Comparison of ENCODE assay signal across 9 cellular contexts in genomic region chr6:5695260-5696245, GRCh38.
DNase-seq lines count a peak whose midpoint lies in the region; TF ChIP-seq lines count a peak whose summit lies in the region.
"Had no signal": no experiment of that assay in that cellular context is flagged by ENCODE, and none has a peak within 500 bp of the region (broad histone marks: within the 10 kb centered on the region; RNA-seq: fewer than 3 reads in every experiment).

No MANE protein-coding gene starts in this region.

- H3K36me3 Mint-ChIP-seq in MCF 10A (ENCODE audit: insufficient read depth, unreplicated experiment): no peaks in the 10 kb centered on the region

- TF ChIP-seq CTCF in MCF 10A (IDR thresholded peaks at IDR 0.05; ENCODE audit: unreplicated experiment) (no peak), breast epithelium (IDR thresholded peaks at IDR 0.05) (no peak), VCaP (conservative IDR thresholded peaks at IDR 0.05) (no peak), transverse colon (IDR thresholded peaks at IDR 0.05) (no peak)

- no peak overlapping the region for H3K27ac Mint-ChIP-seq in MCF 10A (ENCODE audit: low read depth, unreplicated experiment)

- peak; percentile 36 for DNase-seq in MCF 10A (ENCODE audit: unreplicated experiment)
- DNase-seq in breast epithelium (ENCODE audit: low spot score in 2 of 2): no peak
- peak; percentile 75 for DNase-seq in glomerular visceral epithelial cell (ENCODE audit: extremely low spot score)
- DNase-seq in transverse colon: peak; percentile 19
- DNase-seq in mucosa of gallbladder (ENCODE audit: low spot score): no peak
- DNase-seq in activated T-cell treated with anti-CD3 and anti-CD28 coated beads, Interleukin-2, amount 50 U/mL, for 48 hours: no peak
- no peak for DNase-seq in NCI-H1694 treated with DMSO at 0.1 percent for 48 hours (lab: John Stamatoyannopoulos, UW)
- DNase-seq: NCI-H446 had no signal

- no peaks in the 10 kb centered on the region for H3K36me3 ChIP-seq in breast epithelium
- H3K36me3 ChIP-seq in transverse colon: no peaks in the 10 kb centered on the region

- intact Hi-C loops in MCF 10A (cut with micrococcal nuclease): no loop called here
- intact Hi-C loops in breast epithelium (cut with DNase I; ENCODE audit: low total_unique reads): no loop called here
- intact Hi-C loops in transverse colon (cut with DNase I; ENCODE audit: low total_unique reads): no loop called here

- H3K27me3 Mint-ChIP-seq in MCF 10A (ENCODE audit: insufficient read depth, unreplicated experiment): no peaks in the 10 kb centered on the region

- H3K4me3 Mint-ChIP-seq in MCF 10A (ENCODE audit: unreplicated experiment): no peak overlapping the region

- H3K9me3 Mint-ChIP-seq in MCF 10A (ENCODE audit: unreplicated experiment): peaks cover 6% of the 10 kb centered on the region

- no peak for TF ChIP-seq EP300 in transverse colon (IDR thresholded peaks at IDR 0.05; ENCODE audit: low read depth)

- H3K27ac ChIP-seq in breast epithelium (no peak overlapping the region), VCaP (peak overlapping the region; percentile 29; the same call in 1 of the 2 replicates), transverse colon (peak overlapping the region in 2 of 4 donors; percentile 5 to 23)

- CTCF ChIA-PET in MCF 10A (lab: Yijun Ruan, JAX): no interaction called here

- H3K4me1 Mint-ChIP-seq in MCF 10A (ENCODE audit: insufficient read depth, unreplicated experiment): peaks cover 5% of the 10 kb centered on the region

- H3K4me3 ChIP-seq in breast epithelium (no peak overlapping the region), transverse colon (no peak overlapping the region)

- BruUV-seq in MCF 10A (replicated peaks; lab: Mats Ljungman, UMichigan): no TSS peak

- no peaks in the 10 kb centered on the region for H3K27me3 ChIP-seq in breast epithelium
- H3K27me3 ChIP-seq in transverse colon: no peaks in the 10 kb centered on the region

- in situ Hi-C loops in transverse colon (cut with MboI; ENCODE audit: low pct_ligation_motif_present in 1 of 4, low pct_unique_long_range_greater_than_20kb in 1 of 4, low sequenced_read_pairs in 3 of 4): no loop called here

- WGBS in transverse colon (ENCODE audit: low coverage in 1 of 2), 2 donors: 56% methylated on average over 8 to 12 of the region's 12 CpGs

- H3K4me1 ChIP-seq in breast epithelium: no peaks in the 10 kb centered on the region
- peaks cover 0 to 7% (median 3%) of the 10 kb centered on the region in 4 donors for H3K4me1 ChIP-seq in transverse colon

- TF ChIP-seq POLR2A in breast epithelium (IDR thresholded peaks at IDR 0.05) (no peak), transverse colon (IDR thresholded peaks at IDR 0.05) (no peak)

- POLR2A ChIA-PET in MCF 10A (lab: Yijun Ruan, JAX): interaction anchor here (1.5 kb wide), 1 partner anchor 17 kb away, joined by 4 read pairs; no protein-coding TSS in a partner anchor

- H3K9me3 ChIP-seq in breast epithelium (peaks cover 0 to 5% of the 10 kb centered on the region in 2 donors), transverse colon (no peaks in the 10 kb centered on the region)

Comparison
In these comparisons a context has a peak if more than half of its experiments do, and no peak if none do; other contexts are left out.
1. DNase-seq: peak in MCF 10A (single experiment), glomerular visceral epithelial cell (single experiment) and transverse colon (single experiment); none in breast epithelium (0 of 2), mucosa of gallbladder (single experiment), activated T-cell treated with anti-CD3 and anti-CD28 coated beads, Interleukin-2, amount 50 U/mL, for 48 hours (0 of 2) and NCI-H1694 treated with DMSO at 0.1 percent for 48 hours (single experiment).